2 cellular contexts compared by ENCODE assay signal in the genomic region with DNA sequence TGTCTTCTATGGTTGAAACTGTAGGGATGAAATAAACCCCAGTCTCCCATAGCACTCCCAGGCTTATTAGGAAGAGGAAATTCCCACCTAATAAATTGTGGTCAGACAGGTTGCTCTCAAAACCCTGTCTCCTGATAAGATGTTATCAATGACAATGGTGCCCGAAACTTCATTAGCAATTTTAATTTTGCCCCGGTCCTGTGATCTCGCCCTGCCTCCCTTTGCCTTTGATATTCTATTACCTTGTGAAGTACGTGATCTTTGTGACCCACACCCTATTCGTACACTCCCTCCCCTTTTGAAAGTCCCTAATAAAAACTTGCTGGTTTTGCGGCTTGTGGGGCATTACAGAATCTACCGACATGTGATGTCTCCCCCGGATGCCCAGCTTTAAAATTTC.
TF ChIP-seq lines count a peak whose summit lies in the region.

No MANE protein-coding gene starts in this region.

TF ChIP-seq in WTC11, 78 proteins besides CTCF, POLR2A, EP300 and RAD21:
- 0 out of 2 replicates have a peak, but pooled peaks have one; percentile 13 for TF ChIP-seq USF2 (CRISPR knock-in tag; IDR thresholded peaks at IDR 0.05)

TF ChIP-seq in HepG2, 621 proteins besides CTCF, POLR2A, EP300 and RAD21:
- 0 out of 2 replicates have a peak, but pooled peaks have one; percentile 27 for TF ChIP-seq RBFOX2 (IDR thresholded peaks at IDR 0.05; ENCODE audit: low read depth, low read length)
TF ChIP-seq in HepG2: peak in this region for 1; not testable (repeated sequence) for 620.
